37 cellular contexts compared by ENCODE assay signal in the genomic region with DNA sequence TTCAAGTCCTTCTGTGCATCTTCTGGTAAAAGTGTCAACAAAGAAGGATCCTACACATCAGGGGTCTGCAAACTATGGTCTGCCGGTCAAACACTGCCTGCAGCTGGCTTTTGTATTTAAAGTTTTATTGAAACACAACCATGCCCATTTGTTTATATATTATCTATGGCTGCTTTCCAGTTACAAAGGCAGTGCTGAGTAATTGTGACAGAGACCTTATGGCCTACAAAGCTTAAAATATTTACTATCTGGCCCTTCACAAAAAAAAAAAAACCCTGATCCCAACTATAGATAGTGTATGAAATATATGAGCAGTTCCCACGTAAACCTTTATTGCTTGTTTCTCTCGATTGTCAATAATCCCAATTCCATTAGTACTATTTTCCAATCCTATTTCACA.
A peak's percentile ranks its signal among the peaks of the same experiment; 100 is the strongest.
DNase-seq lines count a peak whose midpoint lies in the region; ATAC-seq, FAIRE-seq and TF ChIP-seq lines count a peak whose summit lies in the region.
"Had no signal": no experiment of that assay in that cellular context is flagged by ENCODE, and none has a peak within 500 bp of the region (broad histone marks: within the 10 kb centered on the region; RNA-seq: fewer than 3 reads in every experiment).

No MANE protein-coding gene starts in this region.

- H3K4me1 ChIP-seq in ACC112 (ENCODE audit: control insufficient read depth, insufficient read depth, low read length, unreplicated experiment), result peaks cover 83% of the 10 kb centered on the region
- H3K4me1 ChIP-seq in astrocyte (ENCODE audit: insufficient read depth, low read length), result peaks cover 59% of the 10 kb centered on the region
- peaks cover 98 to 100% of the 10 kb centered on the region in 2 experiments for H3K4me1 ChIP-seq in neutrophil (ENCODE audit: control insufficient read depth in 1 of 2, insufficient read depth in 1 of 2, low read depth in 1 of 2, low read length in 1 of 2)
- H3K4me1 ChIP-seq in HAP-1, result peaks cover 17% of the 10 kb centered on the region
- H3K4me1 ChIP-seq: pancreas had no signal

- in situ Hi-C loops in HAP-1 (cut with MboI; ENCODE audit: low sequenced_read_pairs), result no loop called here

- peak overlapping the region; percentile 15 for H3K4me2 ChIP-seq in astrocyte (ENCODE audit: low read length)
- H3K4me2 ChIP-seq: hepatocyte, KMS-11, PC-9 had no signal

- H3K79me2 ChIP-seq in ACC112 (ENCODE audit: control insufficient read depth, insufficient read depth, low read length, unreplicated experiment) (peaks cover 94% of the 10 kb centered on the region), astrocyte (ENCODE audit: insufficient read depth, low read length) (peaks cover 97% of the 10 kb centered on the region)

- no peak overlapping the region for H3K4me3 ChIP-seq in ACC112 (ENCODE audit: low read depth, low read length)
- H3K4me3 ChIP-seq in astrocyte (ENCODE audit: insufficient read depth, low read depth, low read length), result no peak overlapping the region
- peak overlapping the region in 1 of 2 experiments; percentile 27 for H3K4me3 ChIP-seq in neutrophil (ENCODE audit: low read depth in 1 of 2, low read length in 1 of 2)
- no peak overlapping the region for H3K4me3 ChIP-seq in HAP-1
- H3K4me3 ChIP-seq: adrenal gland, dorsolateral prefrontal cortex, hepatocyte, pancreas, PC-9, stomach, uterus had no signal

- H3K27ac ChIP-seq in ACC112 (ENCODE audit: low read depth, low read length) (peak overlapping the region; percentile 99), astrocyte (ENCODE audit: low read depth, low read length) (no peak overlapping the region), neutrophil (peak overlapping the region; percentile 89)
- H3K27ac ChIP-seq: adrenal gland, dorsolateral prefrontal cortex, hepatocyte, KMS-11, pancreas, PC-9, stomach, uterus had no signal

- no peak for FAIRE-seq in astrocyte (lab: Jason Lieb, UNC)
- FAIRE-seq: pancreas had no signal

- H3K9me3 ChIP-seq in astrocyte (ENCODE audit: insufficient read depth, low read depth, low read length) (no peaks in the 10 kb centered on the region), neutrophil (no peaks in the 10 kb centered on the region), HAP-1 (no peaks in the 10 kb centered on the region; the same call in 1 of the 2 replicates)
- H3K9me3 ChIP-seq: adrenal gland, pancreas, stomach, uterus had no signal

- H2AFZ ChIP-seq in ACC112 (ENCODE audit: low read length, unreplicated experiment) (no peak overlapping the region), astrocyte (ENCODE audit: low read depth, low read length) (no peak overlapping the region)
- H2AFZ ChIP-seq: hepatocyte, PC-9 had no signal

- H3K9me3 Mint-ChIP-seq in astrocyte (ENCODE audit: unreplicated experiment), result no peaks in the 10 kb centered on the region
- H3K9me3 Mint-ChIP-seq: activated CD8-positive, alpha-beta T cell treated with anti-CD3 and anti-CD28 coated beads for 36 hours; activated naive CD4-positive, alpha-beta T cell treated with anti-CD3 and anti-CD28 coated beads, Interleukin-2, amount 10 ng/mL, durations not matched to agents 7 days and 5 days; activated T-helper 17 cell treated with anti-CD3 and anti-CD28 coated beads, Interleukin-2, amount 50 U/mL, for 72 hours; nephron progenitor cell; T-helper 2 cell treated with Interferon-gamma antibody and Interleukin-4, amounts not matched to agents 5 μg/mL and 100 μg/mL, for 36 hours had no signal

- H3K27ac Mint-ChIP-seq in astrocyte (ENCODE audit: unreplicated experiment), result no peak overlapping the region
- H3K27ac Mint-ChIP-seq: activated CD8-positive, alpha-beta T cell treated with anti-CD3 and anti-CD28 coated beads for 36 hours; activated naive CD4-positive, alpha-beta T cell treated with anti-CD3 and anti-CD28 coated beads, Interleukin-2, amount 10 ng/mL, durations not matched to agents 7 days and 5 days; activated T-helper 17 cell treated with anti-CD3 and anti-CD28 coated beads, Interleukin-2, amount 50 U/mL, for 72 hours; B cell; brain; nephron progenitor cell; T-helper 2 cell treated with Interferon-gamma antibody and Interleukin-4, amounts not matched to agents 5 μg/mL and 100 μg/mL, for 36 hours had no signal

- peaks cover 58% of the 10 kb centered on the region for H4K20me1 ChIP-seq in astrocyte (ENCODE audit: insufficient read depth, low read length)

- H3K27me3 Mint-ChIP-seq in astrocyte (ENCODE audit: low read depth, unreplicated experiment), result no peaks in the 10 kb centered on the region
- H3K27me3 Mint-ChIP-seq: activated CD8-positive, alpha-beta T cell treated with anti-CD3 and anti-CD28 coated beads for 36 hours; activated naive CD4-positive, alpha-beta T cell treated with anti-CD3 and anti-CD28 coated beads, Interleukin-2, amount 10 ng/mL, durations not matched to agents 7 days and 5 days; activated T-helper 17 cell treated with anti-CD3 and anti-CD28 coated beads, Interleukin-2, amount 50 U/mL, for 72 hours; B cell had no signal

- H3K36me3 ChIP-seq in ACC112 (ENCODE audit: insufficient read depth, low read length) (no peaks in the 10 kb centered on the region), astrocyte (ENCODE audit: insufficient read depth, low read length) (no peaks in the 10 kb centered on the region), neutrophil (no peaks in the 10 kb centered on the region), HAP-1 (replicated peaks) (no peaks in the 10 kb centered on the region)
- H3K36me3 ChIP-seq: adrenal gland, pancreas, stomach, uterus had no signal

- no peak for TF ChIP-seq CTCF in astrocyte (IDR thresholded peaks at IDR 0.05; ENCODE audit: insufficient read depth, low read depth, low read length)
- no peak for TF ChIP-seq CTCF in neutrophil (IDR thresholded peaks at IDR 0.05)

- no peak overlapping the region for H3K4me3 Mint-ChIP-seq in astrocyte (ENCODE audit: unreplicated experiment)
- H3K4me3 Mint-ChIP-seq: activated CD8-positive, alpha-beta T cell treated with anti-CD3 and anti-CD28 coated beads for 36 hours; activated naive CD4-positive, alpha-beta T cell treated with anti-CD3 and anti-CD28 coated beads, Interleukin-2, amount 10 ng/mL, durations not matched to agents 7 days and 5 days; activated T-helper 17 cell treated with anti-CD3 and anti-CD28 coated beads, Interleukin-2, amount 50 U/mL, for 72 hours; B cell; brain; nephron progenitor cell; T-helper 2 cell treated with Interferon-gamma antibody and Interleukin-4, amounts not matched to agents 5 μg/mL and 100 μg/mL, for 36 hours had no signal

- peak; percentile 55 for DNase-seq in ELR (ENCODE audit: low read depth)
- DNase-seq in astrocyte (ENCODE audit: low read depth), result no peak
- no peak for DNase-seq in COLO829 (ENCODE audit: low spot score)
- DNase-seq in left cardiac atrium, result no peak
- no peak for DNase-seq in HEK293T (ENCODE audit: extremely low spot score)
- no peak for DNase-seq in HAP-1 (ENCODE audit: low spot score in 2 of 2)
- DNase-seq: ACHN; activated CD8-positive, alpha-beta memory T cell treated with anti-CD3 and anti-CD28 coated beads, Interleukin-2, amount 50 U/mL, for 48 hours; activated CD8-positive, alpha-beta T cell treated with anti-CD3 and anti-CD28 coated beads for 36 hours; activated naive CD4-positive, alpha-beta T cell treated with anti-CD3 and anti-CD28 coated beads, Interleukin-2, amount 10 ng/mL, durations not matched to agents 7 days and 5 days; adrenal gland; cerebellar nuclear complex; DMS53; dorsolateral prefrontal cortex; GDM1; GOT3; NCI-H1436 treated with DMSO at 0.1 percent for 48 hours; NCI-H2081 treated with DMSO at 0.1 percent for 48 hours; NCI-H2227 treated with DMSO at 0.1 percent for 48 hours; NCI-H526 treated with DMSO at 0.1 percent for 48 hours; nephron progenitor cell; NK-92 treated with Interleukin-12 subunit alpha and Interleukin-12 subunit beta, amount 100 ng/mL, for 24 hours; pancreas; PC-9; retina; stimulated activated CD4-positive, alpha-beta T cell treated with anti-CD3 and anti-CD28 coated beads, Interleukin-2, amount 100 ng/mL, for 24 hours; stomach; uterus had no signal

- intact Hi-C loops in left cardiac atrium (cut with DNase I), result no loop called here

- no peak for ATAC-seq in left cardiac atrium
- ATAC-seq: activated CD8-positive, alpha-beta T cell treated with anti-CD3 and anti-CD28 coated beads for 36 hours; activated T-helper 17 cell treated with anti-CD3 and anti-CD28 coated beads, Interleukin-2, amount 50 U/mL, for 72 hours; pancreas; Right ventricle myocardium inferior had no signal

- CTCF ChIA-PET in HEK293T (lab: Yijun Ruan, JAX), result interaction anchor here (0.6 kb wide), 1 partner anchor 15 kb away, joined by 3 read pairs; no protein-coding TSS in a partner anchor

- peaks cover 65% of the 10 kb centered on the region for H3K4me1 Mint-ChIP-seq in astrocyte (ENCODE audit: low read depth, unreplicated experiment)

- no peak overlapping the region for H3K9ac ChIP-seq in astrocyte (ENCODE audit: low read length)
- H3K9ac ChIP-seq: KMS-11 had no signal

- peaks cover 2% of the 10 kb centered on the region for H3K36me3 Mint-ChIP-seq in astrocyte (ENCODE audit: low read depth, unreplicated experiment)

- H3K27me3 ChIP-seq in ACC112 (ENCODE audit: insufficient read depth, low read length) (no peaks in the 10 kb centered on the region), astrocyte (ENCODE audit: insufficient read depth, low read length) (no peaks in the 10 kb centered on the region), neutrophil (no peaks in the 10 kb centered on the region), HAP-1 (ENCODE audit: low read depth) (no peaks in the 10 kb centered on the region)
- H3K27me3 ChIP-seq: adrenal gland, dorsolateral prefrontal cortex, hepatocyte, pancreas, stomach, uterus had no signal

- POLR2A ChIA-PET in HEK293T (lab: Yijun Ruan, JAX), result interaction anchor here (1.8 kb wide), 1 partner anchor 12 kb away, joined by 4 read pairs; no protein-coding TSS in a partner anchor

TF ChIP-seq in HEK293T, 16 proteins besides CTCF, POLR2A, EP300 and RAD21 (continues in another document):
- TF ChIP-seq SP1 (IDR thresholded peaks at IDR 0.05) (no peak), HDGF (IDR thresholded peaks at IDR 0.05; ENCODE audit: borderline replicate concordance) (no peak), TARDBP (IDR thresholded peaks at IDR 0.05) (no peak), ARNT (IDR thresholded peaks at IDR 0.05) (no peak), L3MBTL2 (conservative IDR thresholded peaks at IDR 0.05) (no peak), LEF1 (IDR thresholded peaks at IDR 0.05; ENCODE audit: borderline replicate concordance) (no peak), SUZ12 (IDR thresholded peaks at IDR 0.05) (no peak), BHLHE40 (IDR thresholded peaks at IDR 0.05; ENCODE audit: borderline replicate concordance) (no peak), FOXK2 (IDR thresholded peaks at IDR 0.05) (no peak)
- TF ChIP-seq, protein P1, sequence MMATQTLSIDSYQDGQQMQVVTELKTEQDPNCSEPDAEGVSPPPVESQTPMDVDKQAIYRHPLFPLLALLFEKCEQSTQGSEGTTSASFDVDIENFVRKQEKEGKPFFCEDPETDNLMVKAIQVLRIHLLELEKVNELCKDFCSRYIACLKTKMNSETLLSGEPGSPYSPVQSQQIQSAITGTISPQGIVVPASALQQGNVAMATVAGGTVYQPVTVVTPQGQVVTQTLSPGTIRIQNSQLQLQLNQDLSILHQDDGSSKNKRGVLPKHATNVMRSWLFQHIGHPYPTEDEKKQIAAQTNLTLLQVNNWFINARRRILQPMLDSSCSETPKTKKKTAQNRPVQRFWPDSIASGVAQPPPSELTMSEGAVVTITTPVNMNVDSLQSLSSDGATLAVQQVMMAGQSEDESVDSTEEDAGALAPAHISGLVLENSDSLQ (IDR thresholded peaks at IDR 0.05), result no peak
